Comparison of ENCODE assay signal across 9 cellular contexts in genomic region chr2:99335911-99336779, GRCh38. TPM values are rescaled to one million over a fixed set of nuclear protein-coding genes. Genes with fewer than 3 reads are reported as not detected.
DNase-seq lines count a peak whose midpoint lies in the region; ATAC-seq and TF ChIP-seq lines count a peak whose summit lies in the region.
"Had no signal": no experiment of that assay in that cellular context is flagged by ENCODE, and none has a peak within 500 bp of the region (broad histone marks: within the 10 kb centered on the region; RNA-seq: fewer than 3 reads in every experiment).

Gene TXNDC9 (minus strand): TSS chr2:99336333. CDS start chr2:99333210, 3,123 bp downstream.

- no peaks in the 10 kb centered on the region for H3K27me3 ChIP-seq in kidney epithelial cell (ENCODE audit: control insufficient read depth, insufficient read depth, low read length)

- no peaks in the 10 kb centered on the region for H3K27me3 Mint-ChIP-seq in chondrocyte (ENCODE audit: low read depth)
- H3K27me3 Mint-ChIP-seq: dendritic cell treated with granulocyte-macrophage colony-stimulating factor and Interleukin-4, amounts not matched to agents 40 ng/mL and 50 ng/mL, for 4 days had no signal

- H3K9me3 Mint-ChIP-seq in chondrocyte (ENCODE audit: low read depth): no peaks in the 10 kb centered on the region
- H3K9me3 Mint-ChIP-seq: dendritic cell treated with granulocyte-macrophage colony-stimulating factor and Interleukin-4, amounts not matched to agents 40 ng/mL and 50 ng/mL, for 4 days had no signal

- H3K4me1 Mint-ChIP-seq in chondrocyte (ENCODE audit: low read depth): peaks cover 40% of the 10 kb centered on the region

- H3K36me3 Mint-ChIP-seq in chondrocyte (ENCODE audit: low read depth): peaks cover 9% of the 10 kb centered on the region

- H3K4me3 Mint-ChIP-seq in chondrocyte (ENCODE audit: unreplicated experiment): no peak within 1 kb of the TSS
- H3K4me3 Mint-ChIP-seq: dendritic cell treated with granulocyte-macrophage colony-stimulating factor and Interleukin-4, amounts not matched to agents 40 ng/mL and 50 ng/mL, for 4 days had no signal

- ATAC-seq in HG03432 (IDR thresholded peaks at IDR 0.05; ENCODE audit: unreplicated experiment): peak; percentile 75

- H3K27ac Mint-ChIP-seq in chondrocyte (ENCODE audit: unreplicated experiment): no peak within 1 kb of the TSS
- H3K27ac Mint-ChIP-seq: dendritic cell treated with granulocyte-macrophage colony-stimulating factor and Interleukin-4, amounts not matched to agents 40 ng/mL and 50 ng/mL, for 4 days had no signal

- no peak for TF ChIP-seq CTCF in chondrocyte (IDR thresholded peaks at IDR 0.05)
- no peak for TF ChIP-seq CTCF in kidney epithelial cell (IDR thresholded peaks at IDR 0.05; ENCODE audit: insufficient read depth, low read length, poor library complexity, severe bottlenecking)

- peak within 1 kb of the TSS; percentile 87 for H3K4me3 ChIP-seq in kidney epithelial cell (ENCODE audit: low read depth, low read length)

- peak; percentile 99 for DNase-seq in Ammon's horn (ENCODE audit: low spot score)
- DNase-seq in NCI-H460 (ENCODE audit: extremely low read depth, low read depth): peak; percentile 99
- peak; percentile 97 for DNase-seq in activated CD4-positive, CD25-positive, alpha-beta regulatory T cell treated with anti-CD3 and anti-CD28 coated beads, Interleukin-2, amount 50 U/mL, for 72 hours
- DNase-seq in chondrocyte (ENCODE audit: low spot score): peak; percentile 100
- DNase-seq in kidney epithelial cell (ENCODE audit: low read depth): peak; percentile 99
- peak; percentile 97 for DNase-seq in stimulated activated CD4-positive, alpha-beta T cell treated with anti-CD3 and anti-CD28 coated beads, Interleukin-15, amount 100 ng/mL, for 48 hours (ENCODE audit: low read depth in 2 of 2)

- H3K36me3 ChIP-seq in kidney epithelial cell (ENCODE audit: control insufficient read depth, insufficient read depth, low read length): no peaks in the 10 kb centered on the region

- TF ChIP-seq POLR2A in GM19193 (IDR thresholded peaks at IDR 0.05; ENCODE audit: extremely low read depth, insufficient read depth, insufficient read length): peak; percentile 98

RNA-seq across cellular contexts. Expression of gene TXNDC9, which starts in this region (rescaled TPM):
- 63.1 and 66.5 TPM in 2 replicates for total RNA-seq in NCI-H460 (2014; rRNA removed; shearing (Covaris generic))
- polyA plus RNA-seq in NCI-H460 (2014; cell fraction: nucleus; rRNA removed): 44.3 and 45.8 TPM in 2 replicates
- total RNA-seq in chondrocyte (28.4 to 33.0 TPM (median 32.0 TPM) in 3 replicates), kidney epithelial cell (73.6 and 80.2 TPM in 2 replicates)

Comparison
In these comparisons a context has a peak if more than half of its experiments do, and no peak if none do; other contexts are left out.
1. Peak in every context shown above with its lines: DNase-seq, ATAC-seq and H3K4me3 ChIP-seq.